Comparison of ENCODE assay signal across 2 cellular contexts in genomic region chr19:30091856-30092255, GRCh38.
TF ChIP-seq lines count a peak whose summit lies in the region.

No MANE protein-coding gene starts in this region.

TF ChIP-seq in GM23338, 12 proteins besides CTCF, POLR2A, EP300 and RAD21 (continued from another document):
- TF ChIP-seq ETS1 (IDR thresholded peaks at IDR 0.05) = no peak
- TF ChIP-seq ZNF331 (CRISPR knock-in tag; IDR thresholded peaks at IDR 0.05; ENCODE audit: low read depth) = no peak

TF ChIP-seq in IMR-90, 13 proteins besides CTCF, POLR2A, EP300 and RAD21 (continued from another document):
- no peak for TF ChIP-seq USF2 (IDR thresholded peaks at IDR 0.05; ENCODE audit: low read depth, low read length)
- TF ChIP-seq, protein P1, sequence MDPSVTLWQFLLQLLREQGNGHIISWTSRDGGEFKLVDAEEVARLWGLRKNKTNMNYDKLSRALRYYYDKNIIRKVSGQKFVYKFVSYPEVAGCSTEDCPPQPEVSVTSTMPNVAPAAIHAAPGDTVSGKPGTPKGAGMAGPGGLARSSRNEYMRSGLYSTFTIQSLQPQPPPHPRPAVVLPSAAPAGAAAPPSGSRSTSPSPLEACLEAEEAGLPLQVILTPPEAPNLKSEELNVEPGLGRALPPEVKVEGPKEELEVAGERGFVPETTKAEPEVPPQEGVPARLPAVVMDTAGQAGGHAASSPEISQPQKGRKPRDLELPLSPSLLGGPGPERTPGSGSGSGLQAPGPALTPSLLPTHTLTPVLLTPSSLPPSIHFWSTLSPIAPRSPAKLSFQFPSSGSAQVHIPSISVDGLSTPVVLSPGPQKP (IDR thresholded peaks at IDR 0.05; ENCODE audit: borderline replicate concordance, low read depth, low read length) = no peak
